In the genomic region with DNA sequence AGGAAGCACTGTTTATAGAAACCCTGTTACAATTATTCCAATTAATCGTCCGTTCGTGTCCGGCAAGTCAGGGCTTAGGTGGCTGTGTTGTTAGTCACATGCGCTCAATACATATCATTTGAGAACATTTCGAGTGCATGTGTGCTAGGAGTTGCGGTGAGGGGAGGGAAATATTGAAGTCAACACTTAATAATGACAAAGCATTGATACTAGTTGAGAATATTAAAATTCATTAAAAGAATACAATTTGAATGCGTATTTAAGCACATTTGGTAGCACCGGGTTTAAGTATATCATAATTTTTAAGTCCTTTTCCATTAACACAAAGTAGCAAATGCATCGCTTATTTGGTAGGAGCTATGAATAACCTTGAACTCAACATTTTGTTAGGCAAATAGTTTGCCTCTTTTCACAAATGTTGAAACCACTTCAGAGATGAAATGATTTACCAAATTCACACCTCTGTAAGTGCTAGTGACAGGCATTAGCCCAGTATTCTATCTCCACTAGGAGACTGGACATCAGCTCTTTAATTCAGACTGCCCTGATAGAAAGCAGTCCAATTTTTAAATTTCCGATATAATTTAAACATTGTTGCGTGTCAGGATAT, we compare ENCODE assay signal across 1 cellular context.
TF ChIP-seq lines count a peak whose summit lies in the region.

No MANE protein-coding gene starts in this region.

TF ChIP-seq in HEK293, 187 proteins besides CTCF, POLR2A, EP300 and RAD21 (continued from another document):
- no peak for TF ChIP-seq ZEB2 (tag by site-specific recombination; IDR thresholded peaks at IDR 0.05)
- TF ChIP-seq ZNF121 (tag by site-specific recombination; IDR thresholded peaks at IDR 0.05) = no peak
